20 cellular contexts compared by ENCODE assay signal in the genomic region with DNA sequence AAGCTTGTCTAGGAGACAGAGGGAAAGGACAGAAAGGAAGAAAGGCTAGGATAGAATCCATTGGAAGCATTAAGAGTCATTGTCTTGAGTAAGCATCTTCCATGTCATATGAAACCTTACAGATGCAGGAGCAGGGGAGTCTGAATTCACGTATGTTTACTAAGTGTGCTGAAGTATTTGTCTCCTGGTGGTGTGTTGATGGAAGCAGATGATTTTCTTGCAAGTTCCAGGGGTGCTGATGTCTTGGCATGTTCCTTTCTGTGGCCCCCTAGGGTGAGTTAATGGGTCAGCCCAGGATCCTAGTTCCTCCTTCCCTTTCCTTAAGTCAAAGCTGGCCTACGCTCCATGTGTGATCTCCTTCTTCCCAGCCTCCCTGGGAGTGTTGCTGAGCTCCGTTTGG.
DNase-seq lines count a peak whose midpoint lies in the region; ATAC-seq, FAIRE-seq and TF ChIP-seq lines count a peak whose summit lies in the region.
"Had no signal": no experiment of that assay in that cellular context is flagged by ENCODE, and none has a peak within 500 bp of the region (broad histone marks: within the 10 kb centered on the region; RNA-seq: fewer than 3 reads in every experiment).

No MANE protein-coding gene starts in this region.

- H3K4me3 ChIP-seq in K562 (no peak overlapping the region), smooth muscle cell (no peak overlapping the region)
- H3K4me3 ChIP-seq: BLaER1, GM12878, SK-N-MC had no signal

- peaks cover 0 to 6% of the 10 kb centered on the region in 2 experiments; a peak in 2 of 5 replicates for H3K4me1 ChIP-seq in K562 (replicated peaks in 1 of 2; ENCODE audit: control insufficient read depth in 2 of 2, insufficient read depth in 2 of 2, low read length in 2 of 2)
- H3K4me1 ChIP-seq in smooth muscle cell (ENCODE audit: low read depth): peaks cover 29% of the 10 kb centered on the region
- H3K4me1 ChIP-seq: BLaER1 had no signal

- H3K79me2 ChIP-seq in K562 (ENCODE audit: control insufficient read depth, insufficient read depth, low read length) (no peaks in the 10 kb centered on the region), smooth muscle cell (ENCODE audit: low read depth) (peaks cover 99% of the 10 kb centered on the region)

- no peaks in the 10 kb centered on the region for H3K36me3 Mint-ChIP-seq in activated naive CD8-positive, alpha-beta T cell treated with anti-CD3 and anti-CD28 coated beads for 36 hours
- H3K36me3 Mint-ChIP-seq: CD8-positive, alpha-beta memory T cell had no signal

- TF ChIP-seq POLR2A in K562 (conservative IDR thresholded peaks at IDR 0.05): no peak

- ATAC-seq in K562: no peak
- ATAC-seq: GM12878 had no signal

- H3K27ac Mint-ChIP-seq in activated naive CD8-positive, alpha-beta T cell treated with anti-CD3 and anti-CD28 coated beads for 36 hours: no peak overlapping the region

- H4K20me1 ChIP-seq in K562 (replicated peaks; ENCODE audit: control insufficient read depth, insufficient read depth, low read length) (no peaks in the 10 kb centered on the region), smooth muscle cell (ENCODE audit: low read depth) (peaks cover 74% of the 10 kb centered on the region)
- H4K20me1 ChIP-seq: BLaER1 had no signal

- H3K4me2 ChIP-seq in K562 (ENCODE audit: insufficient read depth, low read length) (no peak overlapping the region), smooth muscle cell (no peak overlapping the region)
- H3K4me2 ChIP-seq: BLaER1 had no signal

- H3K27me3 Mint-ChIP-seq in activated naive CD8-positive, alpha-beta T cell treated with anti-CD3 and anti-CD28 coated beads for 36 hours: peaks cover 18% of the 10 kb centered on the region

- no peaks in the 10 kb centered on the region for H3K4me1 Mint-ChIP-seq in activated naive CD8-positive, alpha-beta T cell treated with anti-CD3 and anti-CD28 coated beads for 36 hours
- H3K4me1 Mint-ChIP-seq: CD8-positive, alpha-beta memory T cell had no signal

- no peaks in the 10 kb centered on the region for H3K36me3 ChIP-seq in K562 (ENCODE audit: control insufficient read depth, insufficient read depth, low read length)
- peaks cover 7% of the 10 kb centered on the region for H3K36me3 ChIP-seq in smooth muscle cell (ENCODE audit: low read depth)
- H3K36me3 ChIP-seq: BLaER1 had no signal

- no peak overlapping the region for H3K4me3 Mint-ChIP-seq in activated naive CD8-positive, alpha-beta T cell treated with anti-CD3 and anti-CD28 coated beads for 36 hours
- H3K4me3 Mint-ChIP-seq: CD8-positive, alpha-beta memory T cell had no signal

- peak; percentile 11 for DNase-seq in DMS 273 (lab: John Stamatoyannopoulos, UW; ENCODE audit: unreplicated experiment)
- no peak for DNase-seq in DMS 273 treated with DMSO at 0.1 percent for 48 hours (lab: John Stamatoyannopoulos, UW)
- no peak for DNase-seq in K562 (ENCODE audit: extremely low read depth in 1 of 4, low spot score in 3 of 4)
- peak; percentile 55 for DNase-seq in iris pigment epithelial cell (ENCODE audit: low read depth)
- DNase-seq in smooth muscle cell (lab: John Stamatoyannopoulos, UW; ENCODE audit: unreplicated experiment): no peak
- DNase-seq in stimulated activated naive CD4-positive, alpha-beta T cell (lab: John Stamatoyannopoulos, UW): no peak
- no peak for DNase-seq in T1000 (lab: John Stamatoyannopoulos, UW)
- DNase-seq in activated naive CD8-positive, alpha-beta T cell treated with anti-CD3 and anti-CD28 coated beads for 36 hours: no peak
- DNase-seq: CD8-positive, alpha-beta memory T cell; DMS153; KG1; NCI-H1092; NCI-H2171; NCI-H446 treated with DMSO at 0.1 percent for 48 hours; NCI-H774 had no signal

- CTCF ChIA-PET in K562 (lab: Yijun Ruan, JAX; ENCODE audit: low intra/inter-chr PET ratio): interaction anchor here (0.6 kb wide), 1 partner anchor 10 kb away, joined by 4 read pairs; no protein-coding TSS in a partner anchor

- in situ Hi-C loops in K562 (cut with MboI): no loop called here

- H3K27me3 ChIP-seq in K562 (ENCODE audit: control insufficient read depth in 2 of 2, insufficient read depth in 2 of 2, low read length in 2 of 2) (no peaks in the 10 kb centered on the region), smooth muscle cell (ENCODE audit: low read depth) (no peaks in the 10 kb centered on the region)
- H3K27me3 ChIP-seq: BLaER1 had no signal

- H3K27ac ChIP-seq in K562 (ENCODE audit: extremely low read depth, low read depth, low read length) (no peak overlapping the region), smooth muscle cell (ENCODE audit: low read depth) (peak overlapping the region; percentile 39)
- H3K27ac ChIP-seq: 22Rv1, BLaER1, SK-N-MC had no signal

- POLR2A ChIA-PET in K562 (lab: Yijun Ruan, JAX): interaction anchor here (0.8 kb wide), 1 partner anchor 9 kb away, joined by 3 read pairs; no protein-coding TSS in a partner anchor

- 14% methylated on average over 2 of the region's 3 CpGs for WGBS in K562 (ENCODE audit: insufficient coverage, low coverage, missing lambda C conversion rate)
- 17% methylated on average over 3 of the region's 3 CpGs for WGBS in smooth muscle cell (ENCODE audit: low lambda C conversion rate)

- TF ChIP-seq CTCF in K562 (IDR thresholded peaks at IDR 0.05 in 2 of 3, conservative IDR thresholded peaks at IDR 0.05 in 1 of 3; ENCODE audit: insufficient read depth in 2 of 3, low read depth in 1 of 3, low read length in 3 of 3) (no peak), smooth muscle cell (IDR thresholded peaks at IDR 0.05; ENCODE audit: borderline replicate concordance, insufficient read depth, poor library complexity, severe bottlenecking) (no peak)

- FAIRE-seq in K562 (lab: Jason Lieb, UNC): no peak
- FAIRE-seq: GM12878, GM18507 had no signal

- H3K9me3 ChIP-seq in K562 (replicated peaks; ENCODE audit: control insufficient read depth, insufficient read depth, low read depth, low read length) (no peaks in the 10 kb centered on the region), smooth muscle cell (replicated peaks; ENCODE audit: low read depth) (peaks cover 4% of the 10 kb centered on the region)
- H3K9me3 ChIP-seq: BLaER1 had no signal

- H3K9me3 Mint-ChIP-seq in activated naive CD8-positive, alpha-beta T cell treated with anti-CD3 and anti-CD28 coated beads for 36 hours: no peaks in the 10 kb centered on the region
- H3K9me3 Mint-ChIP-seq: CD8-positive, alpha-beta memory T cell had no signal

- H3K9ac ChIP-seq in K562 (ENCODE audit: insufficient read depth in 1 of 2, low read depth in 2 of 2, low read length in 2 of 2): no peak overlapping the region
- H3K9ac ChIP-seq in smooth muscle cell (ENCODE audit: low read depth): no peak overlapping the region
- H3K9ac ChIP-seq: BLaER1 had no signal

- no peak for TF ChIP-seq EP300 in K562 (IDR thresholded peaks at IDR 0.05; ENCODE audit: low read length)

- no peaks in the 10 kb centered on the region for H3K9me1 ChIP-seq in K562 (ENCODE audit: control insufficient read depth, insufficient read depth, low read length)

- no TSS peak for BruUV-seq in K562 (replicated peaks; lab: Mats Ljungman, UMichigan)

- H2AFZ ChIP-seq in K562 (ENCODE audit: low read depth, low read length) (no peak overlapping the region), smooth muscle cell (ENCODE audit: low read depth) (no peak overlapping the region)

- intact Hi-C loops in K562 (cut with micrococcal nuclease): no loop called here

- no peak for TF ChIP-seq RAD21 in K562 (CRISPR knock-in tag; conservative IDR thresholded peaks at IDR 0.05 in 1 of 2, IDR thresholded peaks at IDR 0.05 in 1 of 2)

- H3F3A ChIP-seq in smooth muscle cell (ENCODE audit: low read depth): peaks cover 22% of the 10 kb centered on the region

TF ChIP-seq in K562, 482 proteins besides CTCF, POLR2A, EP300 and RAD21:
- TF ChIP-seq GTF2A2 (tag; IDR thresholded peaks at IDR 0.05): no peak
- TF ChIP-seq, protein P1, sequence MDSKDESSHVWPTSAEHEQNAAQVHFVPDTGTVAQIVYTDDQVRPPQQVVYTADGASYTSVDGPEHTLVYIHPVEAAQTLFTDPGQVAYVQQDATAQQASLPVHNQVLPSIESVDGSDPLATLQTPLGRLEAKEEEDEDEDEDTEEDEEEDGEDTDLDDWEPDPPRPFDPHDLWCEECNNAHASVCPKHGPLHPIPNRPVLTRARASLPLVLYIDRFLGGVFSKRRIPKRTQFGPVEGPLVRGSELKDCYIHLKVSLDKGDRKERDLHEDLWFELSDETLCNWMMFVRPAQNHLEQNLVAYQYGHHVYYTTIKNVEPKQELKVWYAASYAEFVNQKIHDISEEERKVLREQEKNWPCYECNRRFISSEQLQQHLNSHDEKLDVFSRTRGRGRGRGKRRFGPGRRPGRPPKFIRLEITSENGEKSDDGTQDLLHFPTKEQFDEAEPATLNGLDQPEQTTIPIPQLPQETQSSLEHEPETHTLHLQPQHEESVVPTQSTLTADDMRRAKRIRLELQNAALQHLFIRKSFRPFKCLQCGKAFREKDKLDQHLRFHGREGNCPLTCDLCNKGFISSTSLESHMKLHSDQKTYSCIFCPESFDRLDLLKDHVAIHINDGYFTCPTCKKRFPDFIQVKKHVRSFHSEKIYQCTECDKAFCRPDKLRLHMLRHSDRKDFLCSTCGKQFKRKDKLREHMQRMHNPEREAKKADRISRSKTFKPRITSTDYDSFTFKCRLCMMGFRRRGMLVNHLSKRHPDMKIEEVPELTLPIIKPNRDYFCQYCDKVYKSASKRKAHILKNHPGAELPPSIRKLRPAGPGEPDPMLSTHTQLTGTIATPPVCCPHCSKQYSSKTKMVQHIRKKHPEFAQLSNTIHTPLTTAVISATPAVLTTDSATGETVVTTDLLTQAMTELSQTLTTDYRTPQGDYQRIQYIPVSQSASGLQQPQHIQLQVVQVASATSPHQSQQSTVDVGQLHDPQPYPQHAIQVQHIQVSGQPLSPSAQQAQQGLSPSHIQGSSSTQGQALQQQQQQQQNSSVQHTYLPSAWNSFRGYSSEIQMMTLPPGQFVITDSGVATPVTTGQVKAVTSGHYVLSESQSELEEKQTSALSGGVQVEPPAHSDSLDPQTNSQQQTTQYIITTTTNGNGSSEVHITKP (IDR thresholded peaks at IDR 0.05; ENCODE audit: partially characterized antibody): peak; percentile 65

Comparison
In these comparisons a context has a peak if more than half of its experiments do, and no peak if none do; other contexts are left out.
1. DNase-seq: peak in DMS 273 (single experiment) and iris pigment epithelial cell (single experiment); none in DMS 273 treated with DMSO at 0.1 percent for 48 hours (single experiment), K562 (0 of 4), smooth muscle cell (single experiment), stimulated activated naive CD4-positive, alpha-beta T cell (0 of 6), T1000 (single experiment) and activated naive CD8-positive, alpha-beta T cell treated with anti-CD3 and anti-CD28 coated beads for 36 hours (single experiment).